1 cellular context compared by ENCODE assay signal in the genomic region with DNA sequence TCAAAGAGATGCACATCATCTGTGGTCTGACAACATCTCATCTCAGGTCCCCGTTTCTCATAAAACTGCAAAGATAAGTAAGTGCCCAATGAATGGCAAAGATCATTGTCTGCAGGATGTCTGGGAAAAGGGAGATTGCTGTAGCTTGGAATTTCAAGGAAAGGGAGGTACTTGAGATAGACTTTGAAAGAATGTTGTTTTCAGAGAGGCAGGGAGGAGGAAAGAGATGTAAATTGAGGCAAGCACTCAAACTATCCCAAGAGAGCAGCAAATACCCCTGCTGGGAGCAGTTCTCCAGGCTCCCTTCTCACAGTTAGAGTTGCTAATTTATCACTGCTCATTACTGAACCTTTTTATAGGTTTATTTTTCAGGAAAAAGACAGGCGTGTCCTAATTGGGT.
A peak's percentile ranks its signal among the peaks of the same experiment; 100 is the strongest.
TF ChIP-seq lines count a peak whose summit lies in the region.

No MANE protein-coding gene starts in this region.

TF ChIP-seq in GM23338, 12 proteins besides CTCF, POLR2A, EP300 and RAD21:
- TF ChIP-seq JUNB (IDR thresholded peaks at IDR 0.05; ENCODE audit: unreplicated experiment) (no peak), ZNF114 (CRISPR knock-in tag; IDR thresholded peaks at IDR 0.05) (no peak), NANOG (IDR thresholded peaks at IDR 0.05; ENCODE audit: borderline replicate concordance) (peak; percentile 77), CREB1 (CRISPR knock-in tag; IDR thresholded peaks at IDR 0.05; ENCODE audit: low read depth) (no peak), POLR2AphosphoS5 (IDR thresholded peaks at IDR 0.05; ENCODE audit: low read depth) (no peak), EZH2 (IDR thresholded peaks at IDR 0.05; ENCODE audit: low read depth, unreplicated experiment) (no peak), ZNF331 (CRISPR knock-in tag; IDR thresholded peaks at IDR 0.05; ENCODE audit: low read depth) (no peak), EZH2phosphoT487 (IDR thresholded peaks at IDR 0.05; ENCODE audit: unreplicated experiment) (no peak), STAT1 (IDR thresholded peaks at IDR 0.05; ENCODE audit: unreplicated experiment) (no peak)
- TF ChIP-seq, protein P1, sequence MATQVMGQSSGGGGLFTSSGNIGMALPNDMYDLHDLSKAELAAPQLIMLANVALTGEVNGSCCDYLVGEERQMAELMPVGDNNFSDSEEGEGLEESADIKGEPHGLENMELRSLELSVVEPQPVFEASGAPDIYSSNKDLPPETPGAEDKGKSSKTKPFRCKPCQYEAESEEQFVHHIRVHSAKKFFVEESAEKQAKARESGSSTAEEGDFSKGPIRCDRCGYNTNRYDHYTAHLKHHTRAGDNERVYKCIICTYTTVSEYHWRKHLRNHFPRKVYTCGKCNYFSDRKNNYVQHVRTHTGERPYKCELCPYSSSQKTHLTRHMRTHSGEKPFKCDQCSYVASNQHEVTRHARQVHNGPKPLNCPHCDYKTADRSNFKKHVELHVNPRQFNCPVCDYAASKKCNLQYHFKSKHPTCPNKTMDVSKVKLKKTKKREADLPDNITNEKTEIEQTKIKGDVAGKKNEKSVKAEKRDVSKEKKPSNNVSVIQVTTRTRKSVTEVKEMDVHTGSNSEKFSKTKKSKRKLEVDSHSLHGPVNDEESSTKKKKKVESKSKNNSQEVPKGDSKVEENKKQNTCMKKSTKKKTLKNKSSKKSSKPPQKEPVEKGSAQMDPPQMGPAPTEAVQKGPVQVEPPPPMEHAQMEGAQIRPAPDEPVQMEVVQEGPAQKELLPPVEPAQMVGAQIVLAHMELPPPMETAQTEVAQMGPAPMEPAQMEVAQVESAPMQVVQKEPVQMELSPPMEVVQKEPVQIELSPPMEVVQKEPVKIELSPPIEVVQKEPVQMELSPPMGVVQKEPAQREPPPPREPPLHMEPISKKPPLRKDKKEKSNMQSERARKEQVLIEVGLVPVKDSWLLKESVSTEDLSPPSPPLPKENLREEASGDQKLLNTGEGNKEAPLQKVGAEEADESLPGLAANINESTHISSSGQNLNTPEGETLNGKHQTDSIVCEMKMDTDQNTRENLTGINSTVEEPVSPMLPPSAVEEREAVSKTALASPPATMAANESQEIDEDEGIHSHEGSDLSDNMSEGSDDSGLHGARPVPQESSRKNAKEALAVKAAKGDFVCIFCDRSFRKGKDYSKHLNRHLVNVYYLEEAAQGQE (IDR thresholded peaks at IDR 0.05; ENCODE audit: unreplicated experiment), result no peak
- TF ChIP-seq, protein P2, sequence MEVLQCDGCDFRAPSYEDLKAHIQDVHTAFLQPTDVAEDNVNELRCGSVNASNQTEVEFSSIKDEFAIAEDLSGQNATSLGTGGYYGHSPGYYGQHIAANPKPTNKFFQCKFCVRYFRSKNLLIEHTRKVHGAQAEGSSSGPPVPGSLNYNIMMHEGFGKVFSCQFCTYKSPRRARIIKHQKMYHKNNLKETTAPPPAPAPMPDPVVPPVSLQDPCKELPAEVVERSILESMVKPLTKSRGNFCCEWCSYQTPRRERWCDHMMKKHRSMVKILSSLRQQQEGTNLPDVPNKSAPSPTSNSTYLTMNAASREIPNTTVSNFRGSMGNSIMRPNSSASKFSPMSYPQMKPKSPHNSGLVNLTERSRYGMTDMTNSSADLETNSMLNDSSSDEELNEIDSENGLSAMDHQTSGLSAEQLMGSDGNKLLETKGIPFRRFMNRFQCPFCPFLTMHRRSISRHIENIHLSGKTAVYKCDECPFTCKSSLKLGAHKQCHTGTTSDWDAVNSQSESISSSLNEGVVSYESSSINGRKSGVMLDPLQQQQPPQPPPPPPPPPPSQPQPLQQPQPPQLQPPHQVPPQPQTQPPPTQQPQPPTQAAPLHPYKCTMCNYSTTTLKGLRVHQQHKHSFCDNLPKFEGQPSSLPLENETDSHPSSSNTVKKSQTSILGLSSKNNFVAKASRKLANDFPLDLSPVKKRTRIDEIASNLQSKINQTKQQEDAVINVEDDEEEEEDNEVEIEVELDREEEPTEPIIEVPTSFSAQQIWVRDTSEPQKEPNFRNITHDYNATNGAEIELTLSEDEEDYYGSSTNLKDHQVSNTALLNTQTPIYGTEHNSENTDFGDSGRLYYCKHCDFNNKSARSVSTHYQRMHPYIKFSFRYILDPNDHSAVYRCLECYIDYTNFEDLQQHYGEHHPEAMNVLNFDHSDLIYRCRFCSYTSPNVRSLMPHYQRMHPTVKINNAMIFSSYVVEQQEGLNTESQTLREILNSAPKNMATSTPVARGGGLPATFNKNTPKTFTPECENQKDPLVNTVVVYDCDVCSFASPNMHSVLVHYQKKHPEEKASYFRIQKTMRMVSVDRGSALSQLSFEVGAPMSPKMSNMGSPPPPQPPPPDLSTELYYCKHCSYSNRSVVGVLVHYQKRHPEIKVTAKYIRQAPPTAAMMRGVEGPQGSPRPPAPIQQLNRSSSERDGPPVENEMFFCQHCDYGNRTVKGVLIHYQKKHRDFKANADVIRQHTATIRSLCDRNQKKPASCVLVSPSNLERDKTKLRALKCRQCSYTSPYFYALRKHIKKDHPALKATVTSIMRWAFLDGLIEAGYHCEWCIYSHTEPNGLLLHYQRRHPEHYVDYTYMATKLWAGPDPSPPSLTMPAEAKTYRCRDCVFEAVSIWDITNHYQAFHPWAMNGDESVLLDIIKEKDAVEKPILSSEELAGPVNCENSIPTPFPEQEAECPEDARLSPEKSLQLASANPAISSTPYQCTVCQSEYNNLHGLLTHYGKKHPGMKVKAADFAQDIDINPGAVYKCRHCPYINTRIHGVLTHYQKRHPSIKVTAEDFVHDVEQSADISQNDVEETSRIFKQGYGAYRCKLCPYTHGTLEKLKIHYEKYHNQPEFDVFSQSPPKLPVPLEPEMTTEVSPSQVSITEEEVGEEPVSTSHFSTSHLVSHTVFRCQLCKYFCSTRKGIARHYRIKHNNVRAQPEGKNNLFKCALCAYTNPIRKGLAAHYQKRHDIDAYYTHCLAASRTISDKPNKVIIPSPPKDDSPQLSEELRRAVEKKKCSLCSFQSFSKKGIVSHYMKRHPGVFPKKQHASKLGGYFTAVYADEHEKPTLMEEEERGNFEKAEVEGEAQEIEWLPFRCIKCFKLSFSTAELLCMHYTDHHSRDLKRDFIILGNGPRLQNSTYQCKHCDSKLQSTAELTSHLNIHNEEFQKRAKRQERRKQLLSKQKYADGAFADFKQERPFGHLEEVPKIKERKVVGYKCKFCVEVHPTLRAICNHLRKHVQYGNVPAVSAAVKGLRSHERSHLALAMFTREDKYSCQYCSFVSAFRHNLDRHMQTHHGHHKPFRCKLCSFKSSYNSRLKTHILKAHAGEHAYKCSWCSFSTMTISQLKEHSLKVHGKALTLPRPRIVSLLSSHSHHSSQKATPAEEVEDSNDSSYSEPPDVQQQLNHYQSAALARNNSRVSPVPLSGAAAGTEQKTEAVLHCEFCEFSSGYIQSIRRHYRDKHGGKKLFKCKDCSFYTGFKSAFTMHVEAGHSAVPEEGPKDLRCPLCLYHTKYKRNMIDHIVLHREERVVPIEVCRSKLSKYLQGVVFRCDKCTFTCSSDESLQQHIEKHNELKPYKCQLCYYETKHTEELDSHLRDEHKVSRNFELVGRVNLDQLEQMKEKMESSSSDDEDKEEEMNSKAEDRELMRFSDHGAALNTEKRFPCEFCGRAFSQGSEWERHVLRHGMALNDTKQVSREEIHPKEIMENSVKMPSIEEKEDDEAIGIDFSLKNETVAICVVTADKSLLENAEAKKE (CRISPR knock-in tag; IDR thresholded peaks at IDR 0.05), result peak; percentile 82
- TF ChIP-seq, protein P3, sequence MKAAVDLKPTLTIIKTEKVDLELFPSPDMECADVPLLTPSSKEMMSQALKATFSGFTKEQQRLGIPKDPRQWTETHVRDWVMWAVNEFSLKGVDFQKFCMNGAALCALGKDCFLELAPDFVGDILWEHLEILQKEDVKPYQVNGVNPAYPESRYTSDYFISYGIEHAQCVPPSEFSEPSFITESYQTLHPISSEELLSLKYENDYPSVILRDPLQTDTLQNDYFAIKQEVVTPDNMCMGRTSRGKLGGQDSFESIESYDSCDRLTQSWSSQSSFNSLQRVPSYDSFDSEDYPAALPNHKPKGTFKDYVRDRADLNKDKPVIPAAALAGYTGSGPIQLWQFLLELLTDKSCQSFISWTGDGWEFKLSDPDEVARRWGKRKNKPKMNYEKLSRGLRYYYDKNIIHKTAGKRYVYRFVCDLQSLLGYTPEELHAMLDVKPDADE (IDR thresholded peaks at IDR 0.05), result no peak
